ENCODE assay signal across 8 cellular contexts in the genomic region with DNA sequence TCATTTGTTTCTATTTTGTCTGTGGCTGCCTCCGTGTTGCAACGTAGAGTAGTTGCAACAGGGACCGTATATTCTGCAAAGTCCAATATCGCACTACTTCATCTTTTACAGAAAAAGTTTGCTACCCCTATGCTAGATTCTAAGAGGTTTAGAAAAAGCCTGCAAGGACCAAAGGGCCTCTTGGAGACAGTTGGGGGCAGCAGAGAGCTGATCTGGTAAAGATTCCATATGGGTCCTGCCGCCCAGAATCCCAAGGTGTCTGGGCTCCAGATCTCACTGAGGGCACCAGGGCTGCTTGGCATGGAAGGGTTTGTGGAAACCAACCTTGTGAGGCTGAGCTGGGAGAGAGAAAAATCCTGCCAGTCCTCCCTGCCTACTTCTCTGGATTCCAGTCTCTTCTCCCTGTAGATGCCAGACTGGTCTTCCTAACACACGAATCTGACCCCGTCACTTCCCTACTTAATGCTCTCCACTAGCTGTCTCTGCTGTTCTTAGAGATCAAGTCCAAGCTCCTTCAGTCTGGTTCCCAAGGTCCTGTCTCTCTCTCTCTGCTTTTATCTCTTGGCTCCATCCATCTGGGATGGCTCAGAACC.
DNase-seq lines count a peak whose midpoint lies in the region; ATAC-seq and TF ChIP-seq lines count a peak whose summit lies in the region.

No MANE protein-coding gene starts in this region.

- H3K4me1 ChIP-seq in esophagus muscularis mucosa = no peaks in the 10 kb centered on the region

- intact Hi-C loops in MCF 10A (cut with micrococcal nuclease) (loop anchor here (1.0 to 2.0 kb wide), 3 partner anchors 49 to 385 kb away; no protein-coding TSS in a partner anchor), esophagus muscularis mucosa (cut with DNase I) (no loop called here)

- ATAC-seq in naive B cell (ENCODE audit: low read depth in 2 of 2) (peak in 1 of 2 donors; percentile 53), GM18907 (IDR thresholded peaks at IDR 0.05; ENCODE audit: unreplicated experiment) (no peak)
- no peak for ATAC-seq in activated T-helper 17 cell treated with anti-CD3 and anti-CD28 coated beads, Interleukin-2, amount 50 U/mL, for 72 hours (replicated peaks)

- BruUV-seq in MCF 10A (replicated peaks; lab: Mats Ljungman, UMichigan) = no TSS peak

- H3K4me1 Mint-ChIP-seq in MCF 10A (ENCODE audit: insufficient read depth, unreplicated experiment) (no peaks in the 10 kb centered on the region), naive B cell (peaks cover 37 to 50% (median 45%) of the 10 kb centered on the region in 3 donors)
- no peaks in the 10 kb centered on the region for H3K4me1 Mint-ChIP-seq in activated T-helper 17 cell treated with anti-CD3 and anti-CD28 coated beads, Interleukin-2, amount 50 U/mL, for 72 hours

- TF ChIP-seq CTCF in AG04450 (IDR thresholded peaks at IDR 0.05; ENCODE audit: low read depth, low read length) (peak; percentile 58), GM12875 (IDR thresholded peaks at IDR 0.05; ENCODE audit: borderline replicate concordance, insufficient read depth, low read depth, low read length) (peak; percentile 74), MCF 10A (IDR thresholded peaks at IDR 0.05; ENCODE audit: unreplicated experiment) (peak; percentile 77), esophagus muscularis mucosa (IDR thresholded peaks at IDR 0.05) (peak in 1 of 3 experiments; percentile 15)

- DNase-seq in AG04450 (ENCODE audit: low read depth, low spot score) (no peak), NCI-H2107 (lab: John Stamatoyannopoulos, UW) (peak; percentile 65), MCF 10A (ENCODE audit: unreplicated experiment) (peak; percentile 70), naive B cell (peak; percentile 30), esophagus muscularis mucosa (ENCODE audit: extremely low spot score) (no peak)

- H3K9me3 Mint-ChIP-seq in MCF 10A (ENCODE audit: unreplicated experiment) (no peaks in the 10 kb centered on the region), naive B cell (no peaks in the 10 kb centered on the region)
- no peaks in the 10 kb centered on the region for H3K9me3 Mint-ChIP-seq in activated T-helper 17 cell treated with anti-CD3 and anti-CD28 coated beads, Interleukin-2, amount 50 U/mL, for 72 hours

- H3K27me3 Mint-ChIP-seq in MCF 10A (ENCODE audit: insufficient read depth, unreplicated experiment) (peaks cover 84% of the 10 kb centered on the region), naive B cell (peaks cover 0 to 16% (median 0%) of the 10 kb centered on the region in 3 donors)
- H3K27me3 Mint-ChIP-seq in activated T-helper 17 cell treated with anti-CD3 and anti-CD28 coated beads, Interleukin-2, amount 50 U/mL, for 72 hours = peaks cover 64% of the 10 kb centered on the region

- no peak overlapping the region for H3K4me3 Mint-ChIP-seq in MCF 10A (ENCODE audit: unreplicated experiment)
- H3K4me3 Mint-ChIP-seq in naive B cell = no peak overlapping the region
- H3K4me3 Mint-ChIP-seq in activated T-helper 17 cell treated with anti-CD3 and anti-CD28 coated beads, Interleukin-2, amount 50 U/mL, for 72 hours = no peak overlapping the region

- no peaks in the 10 kb centered on the region for H3K36me3 ChIP-seq in esophagus muscularis mucosa

- POLR2A ChIA-PET in AG04450 (lab: Yijun Ruan, JAX) (no interaction called here), MCF 10A (lab: Yijun Ruan, JAX) (no interaction called here)

- TF ChIP-seq POLR2A in esophagus muscularis mucosa (IDR thresholded peaks at IDR 0.05; ENCODE audit: low read depth) = no peak

- H3K36me3 Mint-ChIP-seq in MCF 10A (ENCODE audit: insufficient read depth, unreplicated experiment) (no peaks in the 10 kb centered on the region), naive B cell (peaks cover 0 to 3% of the 10 kb centered on the region in 2 donors)
- no peaks in the 10 kb centered on the region for H3K36me3 Mint-ChIP-seq in activated T-helper 17 cell treated with anti-CD3 and anti-CD28 coated beads, Interleukin-2, amount 50 U/mL, for 72 hours (ENCODE audit: low read depth)

- WGBS in esophagus muscularis mucosa = 49% methylated on average over 7 of the region's 7 CpGs

- H3K27ac Mint-ChIP-seq in MCF 10A (ENCODE audit: low read depth, unreplicated experiment) (no peak overlapping the region), naive B cell (peak overlapping the region in 1 of 6 donors; percentile 78)
- H3K27ac Mint-ChIP-seq in activated T-helper 17 cell treated with anti-CD3 and anti-CD28 coated beads, Interleukin-2, amount 50 U/mL, for 72 hours = no peak overlapping the region

- no peaks in the 10 kb centered on the region for H3K9me3 ChIP-seq in AG04450 (ENCODE audit: control insufficient read depth, insufficient read depth, low read length)
- H3K9me3 ChIP-seq in esophagus muscularis mucosa = no peaks in the 10 kb centered on the region

- no peak overlapping the region for H3K4me3 ChIP-seq in AG04450 (ENCODE audit: low read depth, low read length)
- H3K4me3 ChIP-seq in GM12875 (ENCODE audit: low read depth, low read length) = no peak overlapping the region
- H3K4me3 ChIP-seq in esophagus muscularis mucosa = no peak overlapping the region

- CTCF ChIA-PET in AG04450 (lab: Charles Lee) (interaction anchor here (0.5 to 1.1 kb wide), 4 partner anchors 9 to 1131 kb away, joined by 3 to 6 read pairs (median 4); no protein-coding TSS in a partner anchor), MCF 10A (lab: Yijun Ruan, JAX) (interaction anchor here (0.6 to 3.4 kb wide), 12 partner anchors 47 to 386 kb away, joined by 3 to 36 read pairs (median 4); no protein-coding TSS in a partner anchor)

- H3K27me3 ChIP-seq in AG04450 (ENCODE audit: control insufficient read depth, insufficient read depth, low read length) (no peaks in the 10 kb centered on the region), esophagus muscularis mucosa (peaks cover 0 to 58% (median 0%) of the 10 kb centered on the region in 4 donors)

- no peak for TF ChIP-seq EP300 in esophagus muscularis mucosa (IDR thresholded peaks at IDR 0.05)

- H3K27ac ChIP-seq in AG04450 (ENCODE audit: low read depth, low read length) (no peak overlapping the region), esophagus muscularis mucosa (replicated peaks in 1 of 4) (no peak overlapping the region)

Comparison
In these comparisons a context has a peak if more than half of its experiments do, and no peak if none do; other contexts are left out.
1. DNase-seq: peak in NCI-H2107 (single experiment), MCF 10A (single experiment) and naive B cell (single experiment); none in AG04450 (single experiment) and esophagus muscularis mucosa (single experiment).